Comparison of ENCODE assay signal across 20 cellular contexts in the genomic region with DNA sequence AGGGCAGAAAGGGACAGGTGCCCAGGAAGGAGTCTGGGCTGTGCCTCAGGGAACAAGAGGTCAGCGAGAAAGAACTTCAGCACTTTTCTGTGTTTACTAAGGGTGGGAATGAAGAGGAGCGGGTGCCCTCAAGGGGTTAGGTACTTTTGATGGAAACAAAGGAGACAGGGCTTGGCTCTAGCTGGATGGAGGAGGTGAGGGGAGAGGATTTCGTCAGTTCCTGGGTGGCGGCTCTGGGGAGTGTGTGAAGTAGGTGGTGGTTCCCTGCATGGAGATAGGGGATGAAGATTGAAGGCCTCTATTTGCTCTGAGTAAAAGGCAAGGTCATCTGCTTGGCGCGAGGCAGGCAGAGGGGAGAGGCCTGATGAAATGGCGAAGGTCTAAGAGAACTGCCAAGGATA. TPM values are rescaled to one million over a fixed set of nuclear protein-coding genes. Genes with fewer than 3 reads are reported as not detected.
DNase-seq lines count a peak whose midpoint lies in the region; ATAC-seq and TF ChIP-seq lines count a peak whose summit lies in the region.
"Had no signal": no experiment of that assay in that cellular context is flagged by ENCODE, and none has a peak within 500 bp of the region (broad histone marks: within the 10 kb centered on the region; RNA-seq: fewer than 3 reads in every experiment).

No MANE protein-coding gene starts in this region.

- no peak for DNase-seq in activated CD4-positive, alpha-beta T cell treated with anti-CD3 and anti-CD28 coated beads, Interleukin-2, amount 10 ng/mL, durations not matched to agents 24 days and 14 days
- no peak for DNase-seq in activated CD4-positive, alpha-beta T cell treated with anti-CD3 and anti-CD28 coated beads, Interleukin-2, amount 50 U/mL, for 48 hours
- DNase-seq in LoVo (ENCODE audit: low spot score) (peak; percentile 52), nephron progenitor cell (no peak), NCI-H1105 treated with DMSO at 0.1 percent for 48 hours (lab: John Stamatoyannopoulos, UW) (no peak)
- DNase-seq in activated naive CD8-positive, alpha-beta T cell treated with anti-CD3 and anti-CD28 coated beads, Interleukin-2, amount 10 ng/mL, durations not matched to agents 7 days and 5 days = no peak
- no peak for DNase-seq in stimulated activated CD4-positive, alpha-beta T cell treated with anti-CD3 and anti-CD28 coated beads, Interleukin-2, amount 100 ng/mL, for 24 hours
- DNase-seq: C1 segment of cervical spinal cord, gastrocnemius medialis, midbrain, NCI-H1930, NCI-H446, thyroid gland, WERI-Rb-1 had no signal

- intact Hi-C loops in activated CD4-positive, alpha-beta T cell treated with anti-CD3 and anti-CD28 coated beads, Interleukin-2, amount 10 ng/mL, durations not matched to agents 24 days and 14 days (cut with micrococcal nuclease) = no loop called here

- peak overlapping the region; percentile 56 for H3K4me3 Mint-ChIP-seq in activated CD4-positive, alpha-beta T cell treated with anti-CD3 and anti-CD28 coated beads, Interleukin-2, amount 10 ng/mL, durations not matched to agents 24 days and 14 days
- peak overlapping the region; percentile 14 for H3K4me3 Mint-ChIP-seq in activated naive CD8-positive, alpha-beta T cell treated with anti-CD3 and anti-CD28 coated beads, Interleukin-2, amount 10 ng/mL, durations not matched to agents 7 days and 5 days
- H3K4me3 Mint-ChIP-seq in nephron progenitor cell = no peak overlapping the region
- H3K4me3 Mint-ChIP-seq: GM23338 had no signal

- ATAC-seq in activated naive CD8-positive, alpha-beta T cell treated with anti-CD3 and anti-CD28 coated beads, Interleukin-2, amount 10 ng/mL, durations not matched to agents 7 days and 5 days (ENCODE audit: low read depth) = no peak
- ATAC-seq in HG03521 (IDR thresholded peaks at IDR 0.05; ENCODE audit: unreplicated experiment) = no peak
- ATAC-seq: A549, gastrocnemius medialis, GM23338 had no signal

- H3K9me3 Mint-ChIP-seq in activated CD4-positive, alpha-beta T cell treated with anti-CD3 and anti-CD28 coated beads, Interleukin-2, amount 10 ng/mL, durations not matched to agents 24 days and 14 days = no peaks in the 10 kb centered on the region
- no peaks in the 10 kb centered on the region for H3K9me3 Mint-ChIP-seq in activated naive CD8-positive, alpha-beta T cell treated with anti-CD3 and anti-CD28 coated beads, Interleukin-2, amount 10 ng/mL, durations not matched to agents 7 days and 5 days
- H3K9me3 Mint-ChIP-seq in nephron progenitor cell = peaks cover 4% of the 10 kb centered on the region
- H3K9me3 Mint-ChIP-seq: GM23338 had no signal

- H3K27me3 Mint-ChIP-seq in activated CD4-positive, alpha-beta T cell treated with anti-CD3 and anti-CD28 coated beads, Interleukin-2, amount 10 ng/mL, durations not matched to agents 24 days and 14 days = no peaks in the 10 kb centered on the region
- H3K27me3 Mint-ChIP-seq in activated naive CD8-positive, alpha-beta T cell treated with anti-CD3 and anti-CD28 coated beads, Interleukin-2, amount 10 ng/mL, durations not matched to agents 7 days and 5 days = no peaks in the 10 kb centered on the region
- H3K27me3 Mint-ChIP-seq in nephron progenitor cell (ENCODE audit: low read depth, poor library complexity) = peaks cover 4% of the 10 kb centered on the region

- POLR2A ChIA-PET in activated naive CD8-positive, alpha-beta T cell treated with anti-CD3 and anti-CD28 coated beads, Interleukin-2, amount 10 ng/mL, durations not matched to agents 7 days and 5 days (lab: Charles Lee) = interaction anchor here (0.8 kb wide), 1 partner anchor 38 kb away, joined by 3 read pairs; no protein-coding TSS in a partner anchor

- H3K4me1 Mint-ChIP-seq in activated CD4-positive, alpha-beta T cell treated with anti-CD3 and anti-CD28 coated beads, Interleukin-2, amount 10 ng/mL, durations not matched to agents 24 days and 14 days = peaks cover 31% of the 10 kb centered on the region
- peaks cover 26% of the 10 kb centered on the region for H3K4me1 Mint-ChIP-seq in activated naive CD8-positive, alpha-beta T cell treated with anti-CD3 and anti-CD28 coated beads, Interleukin-2, amount 10 ng/mL, durations not matched to agents 7 days and 5 days
- peaks cover 13% of the 10 kb centered on the region for H3K4me1 Mint-ChIP-seq in nephron progenitor cell

- H3K36me3 Mint-ChIP-seq in activated CD4-positive, alpha-beta T cell treated with anti-CD3 and anti-CD28 coated beads, Interleukin-2, amount 10 ng/mL, durations not matched to agents 24 days and 14 days (ENCODE audit: low read depth) = peaks cover 40% of the 10 kb centered on the region
- H3K36me3 Mint-ChIP-seq in activated naive CD8-positive, alpha-beta T cell treated with anti-CD3 and anti-CD28 coated beads, Interleukin-2, amount 10 ng/mL, durations not matched to agents 7 days and 5 days = peaks cover 35% of the 10 kb centered on the region
- peaks cover 31% of the 10 kb centered on the region for H3K36me3 Mint-ChIP-seq in nephron progenitor cell (ENCODE audit: low read depth)

- no peak for TF ChIP-seq CTCF in nephron progenitor cell (IDR thresholded peaks at IDR 0.05)

- peak overlapping the region; percentile 83 for H3K27ac Mint-ChIP-seq in activated CD4-positive, alpha-beta T cell treated with anti-CD3 and anti-CD28 coated beads, Interleukin-2, amount 10 ng/mL, durations not matched to agents 24 days and 14 days
- H3K27ac Mint-ChIP-seq in activated naive CD8-positive, alpha-beta T cell treated with anti-CD3 and anti-CD28 coated beads, Interleukin-2, amount 10 ng/mL, durations not matched to agents 7 days and 5 days = peak overlapping the region; percentile 70
- H3K27ac Mint-ChIP-seq in nephron progenitor cell = peak overlapping the region; percentile 87
- H3K27ac Mint-ChIP-seq: GM23338 had no signal

RNA-seq across cellular contexts. Expression of gene ANKRD60, which starts 40.0 kb away (rescaled TPM):
- total RNA-seq in activated CD4-positive, alpha-beta T cell treated with anti-CD3 and anti-CD28 coated beads, Interleukin-2, amount 10 ng/mL, durations not matched to agents 24 days and 14 days = not detected in 2 replicates
- total RNA-seq in activated naive CD8-positive, alpha-beta T cell treated with anti-CD3 and anti-CD28 coated beads, Interleukin-2, amount 10 ng/mL, durations not matched to agents 7 days and 5 days = not detected
- total RNA-seq: dermis blood vessel endothelial cell, epithelial cell of proximal tubule, gastrocnemius medialis, GM23338, RPMI7951, thyroid gland had no signal

RNA-seq across cellular contexts. Expression of gene RAB22A, which starts 41.1 kb away (rescaled TPM):
- total RNA-seq in activated CD4-positive, alpha-beta T cell treated with anti-CD3 and anti-CD28 coated beads, Interleukin-2, amount 10 ng/mL, durations not matched to agents 24 days and 14 days = 16.5 and 17.4 TPM in 2 replicates
- total RNA-seq in activated naive CD8-positive, alpha-beta T cell treated with anti-CD3 and anti-CD28 coated beads, Interleukin-2, amount 10 ng/mL, durations not matched to agents 7 days and 5 days = 10 to 100 TPM; 17.3 to 18.5 TPM
